ENCODE assay signal across 15 cellular contexts in the genomic region with DNA sequence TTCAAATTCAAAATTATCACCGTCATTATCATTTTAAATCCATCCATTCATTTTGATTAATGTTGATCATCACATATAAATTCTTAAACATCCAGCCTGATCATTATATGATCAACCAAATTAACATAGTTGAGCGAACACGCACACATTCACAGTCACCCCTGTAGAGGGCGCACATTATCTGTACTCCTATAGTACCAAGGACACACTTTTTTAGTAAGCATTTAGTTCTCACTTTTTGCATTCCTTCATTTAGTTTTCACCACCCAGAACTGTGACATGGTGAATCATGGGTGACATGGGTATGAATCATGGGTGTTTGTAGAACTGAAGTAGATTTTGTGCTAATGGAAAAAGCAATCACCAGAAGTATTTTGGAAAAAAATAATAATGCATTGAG. TPM values are rescaled to one million over a fixed set of nuclear protein-coding genes. Genes with fewer than 3 reads are reported as not detected.
A peak's percentile ranks its signal among the peaks of the same experiment; 100 is the strongest.
DNase-seq lines count a peak whose midpoint lies in the region; ATAC-seq, FAIRE-seq and TF ChIP-seq lines count a peak whose summit lies in the region.
"Had no signal": no experiment of that assay in that cellular context is flagged by ENCODE, and none has a peak within 500 bp of the region (broad histone marks: within the 10 kb centered on the region; RNA-seq: fewer than 3 reads in every experiment).

No MANE protein-coding gene starts in this region.

- H3K36me3 Mint-ChIP-seq in glutamatergic neuron (ENCODE audit: unreplicated experiment), result no peaks in the 10 kb centered on the region
- H3K36me3 Mint-ChIP-seq: IgD-negative memory B cell had no signal

- H3K27ac ChIP-seq in stomach, result no peak overlapping the region
- H3K27ac ChIP-seq: gastrocnemius medialis had no signal

- no peak overlapping the region for H3K27ac Mint-ChIP-seq in glutamatergic neuron (ENCODE audit: unreplicated experiment)
- H3K27ac Mint-ChIP-seq: IgD-negative memory B cell had no signal

- peaks cover 16% of the 10 kb centered on the region for H3K9me3 Mint-ChIP-seq in glutamatergic neuron (ENCODE audit: unreplicated experiment)

- no peak for FAIRE-seq in H54 (lab: Jason Lieb, UNC)
- FAIRE-seq: TTC549 had no signal

- H3K4me3 Mint-ChIP-seq in glutamatergic neuron (ENCODE audit: unreplicated experiment), result no peak overlapping the region
- H3K4me3 Mint-ChIP-seq: IgD-negative memory B cell had no signal

- TF ChIP-seq CTCF in glutamatergic neuron (IDR thresholded peaks at IDR 0.05; ENCODE audit: partially characterized antibody, unreplicated experiment) (peak; percentile 16), stomach (IDR thresholded peaks at IDR 0.05) (no peak)

- H3K36me3 ChIP-seq in stomach, result no peaks in the 10 kb centered on the region
- H3K36me3 ChIP-seq: gastrocnemius medialis had no signal

- H3K27me3 Mint-ChIP-seq in glutamatergic neuron (ENCODE audit: unreplicated experiment), result peaks cover 2% of the 10 kb centered on the region
- H3K27me3 Mint-ChIP-seq: IgD-negative memory B cell had no signal

- ATAC-seq in GM18505 (IDR thresholded peaks at IDR 0.05; ENCODE audit: unreplicated experiment) (no peak), GM19395 (IDR thresholded peaks at IDR 0.05; ENCODE audit: unreplicated experiment) (no peak)
- ATAC-seq: gastrocnemius medialis had no signal

- no peak overlapping the region for H3K4me3 ChIP-seq in stomach
- H3K4me3 ChIP-seq: gastrocnemius medialis had no signal

- TF ChIP-seq POLR2A in H54 (IDR thresholded peaks at IDR 0.05; ENCODE audit: low read depth, low read length) (no peak), stomach (IDR thresholded peaks at IDR 0.05) (no peak), GM18505 (IDR thresholded peaks at IDR 0.05; ENCODE audit: borderline replicate concordance, extremely low read depth, insufficient read depth, insufficient read length) (no peak)

- H3K9me3 ChIP-seq in stomach, result peaks cover 0 to 44% (median 30%) of the 10 kb centered on the region in 4 donors
- H3K9me3 ChIP-seq: gastrocnemius medialis had no signal

- peaks cover 0 to 14% (median 3%) of the 10 kb centered on the region in 4 donors for H3K4me1 ChIP-seq in stomach
- H3K4me1 ChIP-seq: gastrocnemius medialis had no signal

- intact Hi-C loops in stomach (cut with DNase I; ENCODE audit: low total_unique reads), result loop anchor here (10.0 kb wide), 1 partner anchor 434 kb away; no protein-coding TSS in a partner anchor

- DNase-seq in NCI-H748 (lab: John Stamatoyannopoulos, UW; ENCODE audit: unreplicated experiment) (peak; percentile 16), NCI-H748 treated with DMSO at 0.1 percent for 48 hours (lab: John Stamatoyannopoulos, UW) (no peak), H54 (ENCODE audit: insufficient read length, low spot score) (peak; percentile 5), RKO (ENCODE audit: low spot score) (peak; percentile 89), glutamatergic neuron (no peak), stomach (no peak)
- DNase-seq: central memory CD4-positive, alpha-beta T cell; gastrocnemius medialis; NCI-H524 treated with DMSO at 0.1 percent for 48 hours; stimulated activated CD4-positive, alpha-beta T cell treated with anti-CD3 and anti-CD28 coated beads, Interleukin-2, amount 100 ng/mL, for 48 hours had no signal

- WGBS in stomach, 5 donors, result 38 to 44% (median 42%) methylated on average over 4 of the region's 4 CpGs

- peaks cover 0 to 40% (median 0%) of the 10 kb centered on the region in 3 donors for H3K27me3 ChIP-seq in stomach

- H3K4me1 Mint-ChIP-seq in glutamatergic neuron (ENCODE audit: low read depth, unreplicated experiment), result no peaks in the 10 kb centered on the region
- H3K4me1 Mint-ChIP-seq: IgD-negative memory B cell had no signal

- TF ChIP-seq EP300 in stomach (IDR thresholded peaks at IDR 0.05), result no peak

RNA-seq across cellular contexts. Expression of a gene that starts 26.0 kb away (rescaled TPM):
- total RNA-seq in glutamatergic neuron (ENCODE audit: unreplicated experiment) (not detected), stomach (not detected)
- polyA plus RNA-seq in stomach, result not detected
- total RNA-seq: gastrocnemius medialis, subcutaneous adipose tissue had no signal
- polyA plus RNA-seq: IgD-negative memory B cell had no signal

RNA-seq across cellular contexts. Expression of a gene that starts 47.3 kb away (rescaled TPM):
- total RNA-seq in glutamatergic neuron (ENCODE audit: unreplicated experiment) (not detected), stomach (not detected)
- not detected for polyA plus RNA-seq in stomach
- total RNA-seq: gastrocnemius medialis, subcutaneous adipose tissue had no signal
- polyA plus RNA-seq: IgD-negative memory B cell had no signal

Comparison
In these comparisons a context has a peak if more than half of its experiments do, and no peak if none do; other contexts are left out.
1. DNase-seq: peak in NCI-H748 (single experiment), H54 (single experiment) and RKO (single experiment); none in NCI-H748 treated with DMSO at 0.1 percent for 48 hours (single experiment), glutamatergic neuron (single experiment) and stomach (single experiment).